In genomic region chr7:103347507-103348267, GRCh38 we compare ENCODE assay signal across 8 cellular contexts. TPM values are rescaled to one million over a fixed set of nuclear protein-coding genes. Genes with fewer than 3 reads are reported as not detected.
A peak's percentile ranks its signal among the peaks of the same experiment; 100 is the strongest.
DNase-seq lines count a peak whose midpoint lies in the region; ATAC-seq and TF ChIP-seq lines count a peak whose summit lies in the region.

TSS of gene PSMC2 (plus strand) at chr7:103347643. CDS start at chr7:103347712, 69 bp downstream.

- DNase-seq in NCI-H748 (lab: John Stamatoyannopoulos, UW; ENCODE audit: unreplicated experiment) (peak; percentile 92), dedifferentiated amniotic fluid mesenchymal stem cell (ENCODE audit: extremely low spot score) (peak; percentile 91), left lobe of liver (ENCODE audit: low spot score) (peak; percentile 82)
- DNase-seq in activated CD4-positive, alpha-beta T cell treated with anti-CD3 and anti-CD28 coated beads, Interleukin-2, amount 50 U/mL, for 1 hour = peak; percentile 74
- DNase-seq in stimulated activated CD4-positive, alpha-beta T cell treated with anti-CD3 and anti-CD28 coated beads, Interleukin-2, amount 100 ng/mL, for 24 hours = peak; percentile 77 to 85

- H3K27ac ChIP-seq in C4-2B = peak within 1 kb of the TSS; percentile 94

- no peak for TF ChIP-seq CTCF in C4-2B (conservative IDR thresholded peaks at IDR 0.05)

- peak; percentile 79 for ATAC-seq in GM19395 (IDR thresholded peaks at IDR 0.05; ENCODE audit: unreplicated experiment)
- ATAC-seq in HG03558 (IDR thresholded peaks at IDR 0.05; ENCODE audit: extremely low read depth, unreplicated experiment) = peak; percentile 48
- ATAC-seq in left lobe of liver = peak; percentile 79

RNA-seq across cellular contexts. Expression of gene PSMC2, which starts in this region (rescaled TPM):
- 72.0 TPM for total RNA-seq in left lobe of liver

Comparison
In these comparisons a context has a peak if more than half of its experiments do, and no peak if none do; other contexts are left out.
1. Peak in every context shown above with its lines: DNase-seq, ATAC-seq and H3K27ac ChIP-seq.